Comparison of ENCODE assay signal across 1 cellular context in genomic region chr1:228486596-228487335, GRCh38.
TF ChIP-seq lines count a peak whose summit lies in the region.

No MANE protein-coding gene starts in this region.

TF ChIP-seq in HepG2, 621 proteins besides CTCF, POLR2A, EP300 and RAD21 (continued from another document and continues in another):
- TF ChIP-seq ZXDC (CRISPR knock-in tag; IDR thresholded peaks at IDR 0.05) (no peak; the same call in 1 of the 2 replicates), ZSCAN9 (CRISPR knock-in tag; IDR thresholded peaks at IDR 0.05; ENCODE audit: borderline replicate concordance) (peak; percentile 97), ZC3H13 (CRISPR knock-in tag; IDR thresholded peaks at IDR 0.05) (peak; percentile 63), ATF7 (IDR thresholded peaks at IDR 0.05) (peak; percentile 55; the same call in 1 of the 2 replicates), ATF7 (CRISPR knock-in tag; IDR thresholded peaks at IDR 0.05) (0 out of 2 replicates have a peak, but pooled peaks have one; percentile 40), SNAPC4 (CRISPR knock-in tag; IDR thresholded peaks at IDR 0.05) (peak; percentile 90; the same call in 1 of the 2 replicates), ELF4 (CRISPR knock-in tag; IDR thresholded peaks at IDR 0.05; ENCODE audit: borderline replicate concordance) (0 out of 2 replicates have a peak, but pooled peaks have one; percentile 53), HNRNPUL1 (IDR thresholded peaks at IDR 0.05; ENCODE audit: low read depth, low read length) (no peak), ZNF878 (CRISPR knock-in tag; IDR thresholded peaks at IDR 0.05) (no peak), TFAP4 (IDR thresholded peaks at IDR 0.05; ENCODE audit: borderline replicate concordance, low read depth) (no peak), SRY (CRISPR knock-in tag; IDR thresholded peaks at IDR 0.05) (peak; percentile 92), KDM5A (IDR thresholded peaks at IDR 0.05; ENCODE audit: borderline replicate concordance, low read length) (peak; percentile 42; the same call in 1 of the 2 replicates), ZNF580 (CRISPR knock-in tag; IDR thresholded peaks at IDR 0.05; ENCODE audit: borderline replicate concordance, low read depth) (peak; percentile 93; the same call in 1 of the 2 replicates), NFKBIZ (CRISPR knock-in tag; IDR thresholded peaks at IDR 0.05) (peak; percentile 90; the same call in 1 of the 2 replicates), TGIF2 (CRISPR knock-in tag; IDR thresholded peaks at IDR 0.05) (0 out of 2 replicates have a peak, but pooled peaks have one; percentile 26), ZGPAT (CRISPR knock-in tag; IDR thresholded peaks at IDR 0.05) (peak; percentile 74), PAXIP1 (CRISPR knock-in tag; conservative IDR thresholded peaks at IDR 0.05) (no peak; the same call in 1 of the 2 replicates), KAT2B (IDR thresholded peaks at IDR 0.05; ENCODE audit: borderline replicate concordance, low read depth, low read length) (no peak), ZNF460 (CRISPR knock-in tag; IDR thresholded peaks at IDR 0.05; ENCODE audit: borderline replicate concordance) (no peak), HINFP (CRISPR knock-in tag; IDR thresholded peaks at IDR 0.05; ENCODE audit: low read depth) (peak; percentile 90), ZNF331 (CRISPR knock-in tag; IDR thresholded peaks at IDR 0.05) (peak; percentile 71), ATF2 (CRISPR knock-in tag; IDR thresholded peaks at IDR 0.05) (peak; percentile 94), FUBP1 (CRISPR knock-in tag; IDR thresholded peaks at IDR 0.05; ENCODE audit: borderline replicate concordance) (0 out of 2 replicates have a peak, but pooled peaks have one; percentile 52), ZHX2 (IDR thresholded peaks at IDR 0.05; ENCODE audit: low read depth) (no peak; the same call in 1 of the 2 replicates), ZHX2 (CRISPR knock-in tag; IDR thresholded peaks at IDR 0.05; ENCODE audit: borderline replicate concordance) (0 out of 2 replicates have a peak, but pooled peaks have one; percentile 92)
